23 cellular contexts compared by ENCODE assay signal in the genomic region with DNA sequence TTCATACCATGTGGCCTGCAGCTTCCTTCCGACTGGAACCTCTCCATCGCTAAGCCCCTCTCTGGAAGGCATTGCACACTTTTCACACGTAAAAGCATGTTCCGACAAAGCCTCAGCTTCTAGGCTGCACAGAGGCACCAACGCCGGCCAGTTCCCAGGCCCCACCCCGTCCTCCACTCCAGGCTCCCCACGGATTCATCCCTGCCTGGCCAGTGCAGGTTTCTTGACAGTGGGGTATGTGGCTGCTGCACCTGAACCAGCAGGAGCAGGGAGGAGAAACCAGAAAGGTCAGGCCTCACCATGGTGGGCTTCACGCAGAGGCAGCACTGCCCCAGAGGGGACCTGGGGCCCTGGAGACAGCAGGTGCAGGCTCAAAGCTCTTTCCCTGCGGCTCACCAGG.
"Had no signal": no experiment of that assay in that cellular context is flagged by ENCODE, and none has a peak within 500 bp of the region (broad histone marks: within the 10 kb centered on the region; RNA-seq: fewer than 3 reads in every experiment).

No MANE protein-coding gene starts in this region.

- H3K4me2 ChIP-seq: hepatocyte had no signal

- H3K9me3 Mint-ChIP-seq: activated naive CD4-positive, alpha-beta T cell treated with anti-CD3 and anti-CD28 coated beads, Interleukin-2, amount 10 ng/mL, durations not matched to agents 7 days and 5 days; dendritic cell treated with granulocyte-macrophage colony-stimulating factor and Interleukin-4, amounts not matched to agents 40 ng/mL and 50 ng/mL, for 4 days; natural killer cell; stimulated activated naive CD8-positive, alpha-beta T cell treated with anti-CD3 and anti-CD28 coated beads, Interleukin-15, Interleukin-2, amounts not matched to agents 100 ng/mL and 50 ng/mL, for 24 hours; type B pancreatic cell had no signal

- H3K36me3 Mint-ChIP-seq: natural killer cell, type B pancreatic cell had no signal

- DNase-seq: activated CD4-positive, alpha-beta T cell treated with anti-CD3 and anti-CD28 coated beads for 4 hours; activated CD4-positive, alpha-beta T cell treated with anti-CD3 and anti-CD28 coated beads, Interleukin-2, amount 50 U/mL, for 4 hours; activated gamma-delta T cell; activated naive CD4-positive, alpha-beta T cell treated with anti-CD3 and anti-CD28 coated beads, Interleukin-2, amount 10 ng/mL, durations not matched to agents 7 days and 5 days; activated T-cell treated with anti-CD3 and anti-CD28 coated beads for 4 hours; amniotic stem cell; brain microvascular endothelial cell; central memory CD4-positive, alpha-beta T cell; effector CD4-positive, alpha-beta T cell; gastrocnemius medialis; glutamatergic neuron; kidney; mesendoderm; natural killer cell; stimulated activated CD4-positive, alpha-beta T cell treated with anti-CD3 and anti-CD28 coated beads, Interleukin-4, amount 100 ng/mL, for 1 hour; T-helper 2 cell had no signal

- H3K27ac ChIP-seq: brain microvascular endothelial cell, epithelial cell of prostate, hepatocyte, right lobe of liver had no signal

- H3K9me3 ChIP-seq: gastrocnemius medialis, right lobe of liver had no signal

- H3K4me1 Mint-ChIP-seq: activated naive CD4-positive, alpha-beta T cell treated with anti-CD3 and anti-CD28 coated beads, Interleukin-2, amount 10 ng/mL, durations not matched to agents 7 days and 5 days; natural killer cell had no signal

- H3K27ac Mint-ChIP-seq: dendritic cell treated with granulocyte-macrophage colony-stimulating factor and Interleukin-4, amounts not matched to agents 40 ng/mL and 50 ng/mL, for 4 days; stimulated activated naive CD8-positive, alpha-beta T cell treated with anti-CD3 and anti-CD28 coated beads, Interleukin-15, Interleukin-2, amounts not matched to agents 100 ng/mL and 50 ng/mL, for 24 hours; type B pancreatic cell had no signal

- ATAC-seq: gastrocnemius medialis, natural killer cell, right lobe of liver had no signal

- H3K27me3 ChIP-seq: brain microvascular endothelial cell, gastrocnemius medialis, hepatocyte, right lobe of liver had no signal

- H3K27me3 Mint-ChIP-seq: activated naive CD4-positive, alpha-beta T cell treated with anti-CD3 and anti-CD28 coated beads, Interleukin-2, amount 10 ng/mL, durations not matched to agents 7 days and 5 days; dendritic cell treated with granulocyte-macrophage colony-stimulating factor and Interleukin-4, amounts not matched to agents 40 ng/mL and 50 ng/mL, for 4 days; stimulated activated naive CD8-positive, alpha-beta T cell treated with anti-CD3 and anti-CD28 coated beads, Interleukin-15, Interleukin-2, amounts not matched to agents 100 ng/mL and 50 ng/mL, for 24 hours; type B pancreatic cell had no signal

- H3K4me3 Mint-ChIP-seq: activated naive CD4-positive, alpha-beta T cell treated with anti-CD3 and anti-CD28 coated beads, Interleukin-2, amount 10 ng/mL, durations not matched to agents 7 days and 5 days; dendritic cell treated with granulocyte-macrophage colony-stimulating factor and Interleukin-4, amounts not matched to agents 40 ng/mL and 50 ng/mL, for 4 days; natural killer cell; stimulated activated naive CD8-positive, alpha-beta T cell treated with anti-CD3 and anti-CD28 coated beads, Interleukin-15, Interleukin-2, amounts not matched to agents 100 ng/mL and 50 ng/mL, for 24 hours; type B pancreatic cell had no signal

- H2AFZ ChIP-seq: hepatocyte had no signal

- H3K4me3 ChIP-seq: gastrocnemius medialis, hepatocyte, lung, right lobe of liver had no signal

- H3K79me2 ChIP-seq: hepatocyte had no signal
